In genomic region chr3:15064835-15065549, GRCh38 we compare ENCODE assay signal across 8 cellular contexts. TPM values are rescaled to one million over a fixed set of nuclear protein-coding genes. Genes with fewer than 3 reads are reported as not detected.
DNase-seq lines count a peak whose midpoint lies in the region; ATAC-seq and TF ChIP-seq lines count a peak whose summit lies in the region.

Gene MRPS25 (minus strand): TSS chr3:15065315. CDS start chr3:15065194, 121 bp downstream.

- POLR2A ChIA-PET in RWPE1 (lab: Yijun Ruan, JAX; ENCODE audit: low non-redundant PET): interaction anchor here (0.6 kb wide), 1 partner anchor 17 kb away, joined by 3 read pairs; no protein-coding TSS in a partner anchor

- TF ChIP-seq CTCF in LNCaP clone FGC (IDR thresholded peaks at IDR 0.05; ENCODE audit: control insufficient read depth, extremely low read depth, insufficient read depth) (no peak), RWPE1 (conservative IDR thresholded peaks at IDR 0.05; ENCODE audit: low read depth) (no peak), natural killer cell (IDR thresholded peaks at IDR 0.05) (no peak)

- H3K4me1 Mint-ChIP-seq in activated T-helper 17 cell treated with anti-CD3 and anti-CD28 coated beads, Interleukin-2, amount 50 U/mL, for 72 hours: peaks cover 4% of the 10 kb centered on the region
- H3K4me1 Mint-ChIP-seq in natural killer cell: peaks cover 17 to 26% of the 10 kb centered on the region in 2 donors

- peak; percentile 99 for ATAC-seq in activated T-helper 17 cell treated with anti-CD3 and anti-CD28 coated beads, Interleukin-2, amount 50 U/mL, for 72 hours (replicated peaks)
- ATAC-seq in natural killer cell: peak; percentile 98 to 99 (median 99)

- intact Hi-C loops in natural killer cell (cut with micrococcal nuclease): loop anchor here (1.0 to 2.0 kb wide), 2 partner anchors 14 to 34 kb away; partner anchors contain the start of gene RBSN

- DNase-seq in EH (ENCODE audit: low read depth) (peak; percentile 92), H4 (ENCODE audit: low spot score) (peak; percentile 84), LNCaP clone FGC (ENCODE audit: low read depth) (peak; percentile 75), RWPE1 (ENCODE audit: low spot score) (peak; percentile 83), fibroblast of peridontal ligament (ENCODE audit: extremely low read depth) (peak; percentile 88), natural killer cell (peak; percentile 81)
- DNase-seq in stimulated activated naive CD4-positive, alpha-beta T cell (lab: John Stamatoyannopoulos, UW): peak; percentile 80 to 87 (median 84)

- CTCF ChIA-PET in RWPE1 (lab: Yijun Ruan, JAX): interaction anchor here (0.7 kb wide), 1 partner anchor 1788 kb away, joined by 3 read pairs; no protein-coding TSS in a partner anchor

- no peaks in the 10 kb centered on the region for H3K9me3 Mint-ChIP-seq in activated T-helper 17 cell treated with anti-CD3 and anti-CD28 coated beads, Interleukin-2, amount 50 U/mL, for 72 hours
- no peaks in the 10 kb centered on the region for H3K9me3 Mint-ChIP-seq in natural killer cell

- H3K27ac ChIP-seq in RWPE1: peak within 1 kb of the TSS; percentile 78

- H3K27me3 Mint-ChIP-seq in activated T-helper 17 cell treated with anti-CD3 and anti-CD28 coated beads, Interleukin-2, amount 50 U/mL, for 72 hours: no peaks in the 10 kb centered on the region
- H3K27me3 Mint-ChIP-seq in natural killer cell (ENCODE audit: low read depth in 2 of 2): no peaks in the 10 kb centered on the region

- H3K27ac Mint-ChIP-seq in activated T-helper 17 cell treated with anti-CD3 and anti-CD28 coated beads, Interleukin-2, amount 50 U/mL, for 72 hours: peak within 1 kb of the TSS; percentile 90
- peak within 1 kb of the TSS; percentile 84 to 92 for H3K27ac Mint-ChIP-seq in natural killer cell

- H3K36me3 Mint-ChIP-seq in activated T-helper 17 cell treated with anti-CD3 and anti-CD28 coated beads, Interleukin-2, amount 50 U/mL, for 72 hours (ENCODE audit: low read depth): peaks cover 21% of the 10 kb centered on the region
- no peaks in the 10 kb centered on the region for H3K36me3 Mint-ChIP-seq in natural killer cell

- peak within 1 kb of the TSS; percentile 85 for H3K4me3 ChIP-seq in LNCaP clone FGC (ENCODE audit: low read depth, low read length)

- H3K4me3 Mint-ChIP-seq in activated T-helper 17 cell treated with anti-CD3 and anti-CD28 coated beads, Interleukin-2, amount 50 U/mL, for 72 hours: peak within 1 kb of the TSS; percentile 95
- peak within 1 kb of the TSS; percentile 94 for H3K4me3 Mint-ChIP-seq in natural killer cell

RNA-seq across cellular contexts. Expression of gene MRPS25, which starts in this region (rescaled TPM):
- total RNA-seq in H4 (2014; rRNA removed; shearing (Covaris generic)): 22.2 and 22.8 TPM in 2 replicates
- total RNA-seq in activated T-helper 17 cell treated with anti-CD3 and anti-CD28 coated beads, Interleukin-2, amount 50 U/mL, for 72 hours: 10 to 100 TPM; 43.7 to 80.5 TPM
- total RNA-seq in natural killer cell: 10 to 100 TPM; 32.3 to 41.4 (median 41.4) TPM

Comparison
In these comparisons a context has a peak if more than half of its experiments do, and no peak if none do; other contexts are left out.
1. Peak in every context shown above with its lines: DNase-seq, ATAC-seq, H3K4me3 ChIP-seq and H3K27ac ChIP-seq.